ENCODE assay signal across 9 cellular contexts in genomic region chr6:11732036-11732545, GRCh38. TPM values are rescaled to one million over a fixed set of nuclear protein-coding genes. Genes with fewer than 3 reads are reported as not detected.
A peak's percentile ranks its signal among the peaks of the same experiment; 100 is the strongest.
DNase-seq lines count a peak whose midpoint lies in the region; ATAC-seq and TF ChIP-seq lines count a peak whose summit lies in the region.
"Had no signal": no experiment of that assay in that cellular context is flagged by ENCODE, and none has a peak within 500 bp of the region (broad histone marks: within the 10 kb centered on the region; RNA-seq: fewer than 3 reads in every experiment).

No MANE protein-coding gene starts in this region.

- intact Hi-C loops in cardiac septum (cut with DNase I): no loop called here

- TF ChIP-seq POLR2A in GM19099 (IDR thresholded peaks at IDR 0.05; ENCODE audit: extremely low read depth, insufficient read length, low read depth): peak; percentile 18

- TF ChIP-seq CTCF in AG09319 (IDR thresholded peaks at IDR 0.05; ENCODE audit: low read depth, low read length): no peak

- no peaks in the 10 kb centered on the region for H3K36me3 Mint-ChIP-seq in activated CD4-positive, alpha-beta memory T cell treated with anti-CD3 and anti-CD28 coated beads, Interleukin-2, amount 10 ng/mL, durations not matched to agents 7 days and 5 days (ENCODE audit: low read depth)
- H3K36me3 Mint-ChIP-seq: brain had no signal

- POLR2A ChIA-PET in activated CD4-positive, alpha-beta memory T cell treated with anti-CD3 and anti-CD28 coated beads, Interleukin-2, amount 10 ng/mL, durations not matched to agents 7 days and 5 days (lab: Charles Lee): interaction anchor here (0.9 to 1.2 kb wide), 4 partner anchors 9 to 278 kb away, joined by 3 to 4 read pairs (median 3); no protein-coding TSS in a partner anchor

- no peaks in the 10 kb centered on the region for H3K9me3 Mint-ChIP-seq in activated CD4-positive, alpha-beta memory T cell treated with anti-CD3 and anti-CD28 coated beads, Interleukin-2, amount 10 ng/mL, durations not matched to agents 7 days and 5 days

- no peaks in the 10 kb centered on the region for H3K27me3 Mint-ChIP-seq in activated CD4-positive, alpha-beta memory T cell treated with anti-CD3 and anti-CD28 coated beads, Interleukin-2, amount 10 ng/mL, durations not matched to agents 7 days and 5 days

- H3K4me1 Mint-ChIP-seq in activated CD4-positive, alpha-beta memory T cell treated with anti-CD3 and anti-CD28 coated beads, Interleukin-2, amount 10 ng/mL, durations not matched to agents 7 days and 5 days: peaks cover 42% of the 10 kb centered on the region

- H3K27ac Mint-ChIP-seq in activated CD4-positive, alpha-beta memory T cell treated with anti-CD3 and anti-CD28 coated beads, Interleukin-2, amount 10 ng/mL, durations not matched to agents 7 days and 5 days: peak overlapping the region; percentile 53

- no peak overlapping the region for H3K4me3 Mint-ChIP-seq in activated CD4-positive, alpha-beta memory T cell treated with anti-CD3 and anti-CD28 coated beads, Interleukin-2, amount 10 ng/mL, durations not matched to agents 7 days and 5 days
- H3K4me3 Mint-ChIP-seq: brain had no signal

- DNase-seq in AG09319 (ENCODE audit: extremely low read depth, low read depth): peak; percentile 72
- DNase-seq in activated CD4-positive, alpha-beta memory T cell treated with anti-CD3 and anti-CD28 coated beads, Interleukin-2, amount 10 ng/mL, durations not matched to agents 7 days and 5 days: peak; percentile 34
- DNase-seq in cardiac septum (ENCODE audit: low spot score): peak; percentile 85
- DNase-seq in stimulated activated CD4-positive, alpha-beta T cell treated with anti-CD3 and anti-CD28 coated beads, Interleukin-4, amount 100 ng/mL, for 24 hours: peak; percentile 84
- no peak for DNase-seq in HCEC 1CT
- DNase-seq in DMS 273 treated with DMSO at 0.1 percent for 48 hours (lab: John Stamatoyannopoulos, UW): no peak

- peak; percentile 77 for ATAC-seq in HG03342 (IDR thresholded peaks at IDR 0.05; ENCODE audit: unreplicated experiment)

- CTCF ChIA-PET in activated CD4-positive, alpha-beta memory T cell treated with anti-CD3 and anti-CD28 coated beads, Interleukin-2, amount 10 ng/mL, durations not matched to agents 7 days and 5 days (lab: Charles Lee): no interaction called here

RNA-seq across cellular contexts. Expression of gene ADTRP, which starts 46.5 kb away (rescaled TPM):
- 1 to 10 TPM; 5.5 to 6.0 TPM for total RNA-seq in activated CD4-positive, alpha-beta memory T cell treated with anti-CD3 and anti-CD28 coated beads, Interleukin-2, amount 10 ng/mL, durations not matched to agents 7 days and 5 days
- total RNA-seq in cardiac septum: not detected

Comparison
In these comparisons a context has a peak if more than half of its experiments do, and no peak if none do; other contexts are left out.
1. DNase-seq: peak in AG09319 (single experiment), activated CD4-positive, alpha-beta memory T cell treated with anti-CD3 and anti-CD28 coated beads, Interleukin-2, amount 10 ng/mL, durations not matched to agents 7 days and 5 days (single experiment), cardiac septum (single experiment) and stimulated activated CD4-positive, alpha-beta T cell treated with anti-CD3 and anti-CD28 coated beads, Interleukin-4, amount 100 ng/mL, for 24 hours (single experiment); none in HCEC 1CT (single experiment) and DMS 273 treated with DMSO at 0.1 percent for 48 hours (single experiment).